Comparison of ENCODE assay signal across 1 cellular context in genomic region chr19:46724468-46724867, GRCh38.
TF ChIP-seq lines count a peak whose summit lies in the region.

No MANE protein-coding gene starts in this region.

TF ChIP-seq in IMR-90, 13 proteins besides CTCF, POLR2A, EP300 and RAD21:
- TF ChIP-seq MAZ (IDR thresholded peaks at IDR 0.05; ENCODE audit: borderline replicate concordance, low read depth, low read length), result no peak
- no peak for TF ChIP-seq RFX5 (IDR thresholded peaks at IDR 0.05; ENCODE audit: low read depth, low read length)
- TF ChIP-seq RCOR1 (IDR thresholded peaks at IDR 0.05; ENCODE audit: insufficient replicate concordance, low read length), result no peak
- TF ChIP-seq, protein P1, sequence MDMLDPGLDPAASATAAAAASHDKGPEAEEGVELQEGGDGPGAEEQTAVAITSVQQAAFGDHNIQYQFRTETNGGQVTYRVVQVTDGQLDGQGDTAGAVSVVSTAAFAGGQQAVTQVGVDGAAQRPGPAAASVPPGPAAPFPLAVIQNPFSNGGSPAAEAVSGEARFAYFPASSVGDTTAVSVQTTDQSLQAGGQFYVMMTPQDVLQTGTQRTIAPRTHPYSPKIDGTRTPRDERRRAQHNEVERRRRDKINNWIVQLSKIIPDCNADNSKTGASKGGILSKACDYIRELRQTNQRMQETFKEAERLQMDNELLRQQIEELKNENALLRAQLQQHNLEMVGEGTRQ (IDR thresholded peaks at IDR 0.05; ENCODE audit: low read depth, low read length), result no peak
- TF ChIP-seq ELK1 (IDR thresholded peaks at IDR 0.05; ENCODE audit: borderline replicate concordance, low read depth, low read length), result no peak
- no peak for TF ChIP-seq CEBPB (IDR thresholded peaks at IDR 0.05; ENCODE audit: low read depth, low read length)
